33 cellular contexts compared by ENCODE assay signal in the genomic region with DNA sequence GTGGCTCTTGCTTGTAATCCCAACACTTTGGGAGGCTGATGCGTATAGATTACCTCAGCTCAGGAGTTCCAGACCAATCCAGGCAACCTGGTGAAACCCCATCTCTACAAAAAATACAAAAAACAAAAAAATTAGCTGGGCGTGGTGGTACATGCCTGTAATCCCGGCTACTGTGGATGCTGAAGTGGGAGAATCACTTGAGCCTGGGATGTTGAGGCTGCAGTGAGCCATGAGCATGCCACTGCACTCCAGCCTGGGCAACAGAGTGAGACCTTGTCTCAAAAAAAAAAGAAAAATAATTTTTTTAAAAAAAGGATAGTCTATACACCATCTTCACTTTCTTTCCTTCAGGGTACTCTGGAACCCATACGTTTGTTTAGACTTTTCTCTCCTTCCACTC.
"Had no signal": no experiment of that assay in that cellular context is flagged by ENCODE, and none has a peak within 500 bp of the region (broad histone marks: within the 10 kb centered on the region; RNA-seq: fewer than 3 reads in every experiment).

No MANE protein-coding gene starts in this region.

- H3K27ac Mint-ChIP-seq: activated B cell treated with CpG ODN at 0.5 μM for 24 hours; activated CD4-positive, alpha-beta memory T cell treated with anti-CD3 and anti-CD28 coated beads for 36 hours; activated CD4-positive, alpha-beta T cell treated with anti-CD3 and anti-CD28 coated beads, Interleukin-2, amount 10 ng/mL, durations not matched to agents 24 days and 14 days; activated CD8-positive, alpha-beta T cell treated with anti-CD3 and anti-CD28 coated beads for 36 hours; activated naive CD4-positive, alpha-beta T cell treated with anti-CD3 and anti-CD28 coated beads, Interleukin-2, amount 10 ng/mL, durations not matched to agents 7 days and 5 days; activated naive CD8-positive, alpha-beta T cell treated with anti-CD3 and anti-CD28 coated beads, Interleukin-2, amount 10 ng/mL, durations not matched to agents 7 days and 5 days; activated naive CD8-positive, alpha-beta T cell treated with anti-CD3 and anti-CD28 coated beads, Interleukin-2, amount 50 U/mL, for 24 hours; activated T-cell treated with anti-CD3 and anti-CD28 coated beads, Interleukin-2, amount 50 U/mL, for 72 hours; activated T-helper 1 cell treated with anti-CD3 and anti-CD28 coated beads, Interleukin-12 subunit alpha, Interleukin-12 subunit beta, Interleukin-2, Interleukin-4 antibody, amounts not matched to agents 30 ng/mL and 10 ng/mL and 1 ng/mL, durations not matched to agents 14 hours and 24 hours and 36 hours; T-helper 1 cell treated with Interleukin-12 subunit alpha and Interleukin-12 subunit beta and Interleukin-4 antibody, amounts not matched to agents 30 μg/mL and 1 μg/mL, for 36 hours; T-helper 2 cell treated with Interferon-gamma antibody and Interleukin-4, amounts not matched to agents 5 μg/mL and 100 μg/mL, for 36 hours had no signal

- H3K27ac ChIP-seq: ascending aorta, VCaP had no signal

- H3K4me3 ChIP-seq: ascending aorta had no signal

- DNase-seq: activated B cell treated with CpG ODN at 0.5 μM for 24 hours; activated CD4-positive, alpha-beta memory T cell treated with anti-CD3 and anti-CD28 coated beads for 36 hours; activated CD4-positive, alpha-beta T cell treated with anti-CD3 and anti-CD28 coated beads for 4 hours; activated CD4-positive, alpha-beta T cell treated with anti-CD3 and anti-CD28 coated beads, Interleukin-2, amount 10 ng/mL, durations not matched to agents 24 days and 14 days; activated CD4-positive, alpha-beta T cell treated with anti-CD3 and anti-CD28 coated beads, Interleukin-2, amount 50 U/mL, for 1 hour; activated CD4-positive, alpha-beta T cell treated with anti-CD3 and anti-CD28 coated beads, Interleukin-2, amount 50 U/mL, for 4 hours; activated CD4-positive, CD25-positive, alpha-beta regulatory T cell treated with anti-CD3 and anti-CD28 coated beads, Interleukin-2, amount 50 U/mL, for 72 hours; activated CD8-positive, alpha-beta memory T cell treated with anti-CD3 and anti-CD28 coated beads, Interleukin-2, amount 50 U/mL, for 4 hours; activated CD8-positive, alpha-beta T cell treated with anti-CD3 and anti-CD28 coated beads for 36 hours; activated effector memory CD4-positive, alpha-beta T cell treated with anti-CD3 and anti-CD28 coated beads, Interleukin-2, amount 50 U/mL, for 16 hours; activated naive CD4-positive, alpha-beta T cell treated with anti-CD3 and anti-CD28 coated beads, Interleukin-2, amount 10 ng/mL, durations not matched to agents 7 days and 5 days; activated naive CD4-positive, alpha-beta T cell treated with Interleukin-2 at 50 U/mL for 16 hours; activated naive CD8-positive, alpha-beta T cell treated with anti-CD3 and anti-CD28 coated beads, Interleukin-2, amount 10 ng/mL, durations not matched to agents 7 days and 5 days; activated naive CD8-positive, alpha-beta T cell treated with anti-CD3 and anti-CD28 coated beads, Interleukin-2, amount 50 U/mL, for 24 hours; activated T-cell treated with anti-CD3 and anti-CD28 coated beads for 4 hours; activated T-cell treated with anti-CD3 and anti-CD28 coated beads, Interleukin-2, amount 50 U/mL, for 1 hour; activated T-cell treated with anti-CD3 and anti-CD28 coated beads, Interleukin-2, amount 50 U/mL, for 4 hours; activated T-cell treated with anti-CD3 and anti-CD28 coated beads, Interleukin-2, amount 50 U/mL, for 72 hours; amygdala; anterior cingulate cortex; central memory CD4-positive, alpha-beta T cell; cerebellar nuclear complex; T-helper 1 cell; T-helper 2 cell; T-helper 9 cell had no signal

- FAIRE-seq: TTC549 had no signal

- H3K9me3 ChIP-seq: ascending aorta had no signal

- ATAC-seq: activated CD8-positive, alpha-beta T cell treated with anti-CD3 and anti-CD28 coated beads for 36 hours; activated naive CD8-positive, alpha-beta T cell treated with anti-CD3 and anti-CD28 coated beads, Interleukin-2, amount 50 U/mL, for 24 hours; activated T-cell treated with anti-CD3 and anti-CD28 coated beads, Interleukin-2, amount 50 U/mL, for 4 hours; activated T-cell treated with anti-CD3 and anti-CD28 coated beads, Interleukin-2, amount 50 U/mL, for 72 hours; activated T-helper 17 cell treated with anti-CD3 and anti-CD28 coated beads, Interleukin-2, amount 50 U/mL, for 72 hours had no signal

- H3K27me3 Mint-ChIP-seq: activated B cell treated with CpG ODN at 0.5 μM for 24 hours; activated CD4-positive, alpha-beta memory T cell treated with anti-CD3 and anti-CD28 coated beads for 36 hours; activated CD4-positive, alpha-beta T cell treated with anti-CD3 and anti-CD28 coated beads, Interleukin-2, amount 10 ng/mL, durations not matched to agents 24 days and 14 days; activated CD8-positive, alpha-beta T cell treated with anti-CD3 and anti-CD28 coated beads for 36 hours; activated naive CD4-positive, alpha-beta T cell treated with anti-CD3 and anti-CD28 coated beads, Interleukin-2, amount 10 ng/mL, durations not matched to agents 7 days and 5 days; activated naive CD8-positive, alpha-beta T cell; activated naive CD8-positive, alpha-beta T cell treated with anti-CD3 and anti-CD28 coated beads, Interleukin-2, amount 10 ng/mL, durations not matched to agents 7 days and 5 days; activated naive CD8-positive, alpha-beta T cell treated with anti-CD3 and anti-CD28 coated beads, Interleukin-2, amount 50 U/mL, for 24 hours; activated T-helper 17 cell treated with anti-CD3 and anti-CD28 coated beads, Interleukin-2, amount 50 U/mL, for 72 hours had no signal

- H3K9me3 Mint-ChIP-seq: activated B cell treated with CpG ODN at 0.5 μM for 24 hours; activated CD4-positive, alpha-beta memory T cell treated with anti-CD3 and anti-CD28 coated beads for 36 hours; activated CD4-positive, alpha-beta T cell treated with anti-CD3 and anti-CD28 coated beads, Interleukin-2, amount 10 ng/mL, durations not matched to agents 24 days and 14 days; activated CD8-positive, alpha-beta T cell treated with anti-CD3 and anti-CD28 coated beads for 36 hours; activated naive CD4-positive, alpha-beta T cell treated with anti-CD3 and anti-CD28 coated beads, Interleukin-2, amount 10 ng/mL, durations not matched to agents 7 days and 5 days; activated naive CD8-positive, alpha-beta T cell treated with anti-CD3 and anti-CD28 coated beads, Interleukin-2, amount 10 ng/mL, durations not matched to agents 7 days and 5 days; activated naive CD8-positive, alpha-beta T cell treated with anti-CD3 and anti-CD28 coated beads, Interleukin-2, amount 50 U/mL, for 24 hours; activated T-cell treated with anti-CD3 and anti-CD28 coated beads, Interleukin-2, amount 50 U/mL, for 4 hours; activated T-cell treated with anti-CD3 and anti-CD28 coated beads, Interleukin-2, amount 50 U/mL, for 72 hours; activated T-helper 1 cell treated with anti-CD3 and anti-CD28 coated beads, Interleukin-12 subunit alpha, Interleukin-12 subunit beta, Interleukin-2, Interleukin-4 antibody, amounts not matched to agents 30 ng/mL and 10 ng/mL and 1 ng/mL, durations not matched to agents 14 hours and 24 hours and 36 hours; activated T-helper 17 cell treated with anti-CD3 and anti-CD28 coated beads, Interleukin-2, amount 50 U/mL, for 72 hours; T-helper 1 cell treated with Interleukin-12 subunit alpha and Interleukin-12 subunit beta and Interleukin-4 antibody, amounts not matched to agents 30 μg/mL and 1 μg/mL, for 36 hours; T-helper 2 cell treated with Interferon-gamma antibody and Interleukin-4, amounts not matched to agents 5 μg/mL and 100 μg/mL, for 36 hours had no signal

- H3K4me3 Mint-ChIP-seq: activated B cell treated with CpG ODN at 0.5 μM for 24 hours; activated CD4-positive, alpha-beta memory T cell treated with anti-CD3 and anti-CD28 coated beads for 36 hours; activated CD4-positive, alpha-beta T cell treated with anti-CD3 and anti-CD28 coated beads, Interleukin-2, amount 10 ng/mL, durations not matched to agents 24 days and 14 days; activated CD8-positive, alpha-beta T cell treated with anti-CD3 and anti-CD28 coated beads for 36 hours; activated naive CD4-positive, alpha-beta T cell treated with anti-CD3 and anti-CD28 coated beads, Interleukin-2, amount 10 ng/mL, durations not matched to agents 7 days and 5 days; activated naive CD8-positive, alpha-beta T cell treated with anti-CD3 and anti-CD28 coated beads, Interleukin-2, amount 50 U/mL, for 24 hours; activated T-cell treated with anti-CD3 and anti-CD28 coated beads, Interleukin-2, amount 50 U/mL, for 4 hours; activated T-cell treated with anti-CD3 and anti-CD28 coated beads, Interleukin-2, amount 50 U/mL, for 72 hours; activated T-helper 1 cell treated with anti-CD3 and anti-CD28 coated beads, Interleukin-12 subunit alpha, Interleukin-12 subunit beta, Interleukin-2, Interleukin-4 antibody, amounts not matched to agents 30 ng/mL and 10 ng/mL and 1 ng/mL, durations not matched to agents 14 hours and 24 hours and 36 hours; activated T-helper 17 cell treated with anti-CD3 and anti-CD28 coated beads, Interleukin-2, amount 50 U/mL, for 72 hours; T-helper 1 cell treated with Interleukin-12 subunit alpha and Interleukin-12 subunit beta and Interleukin-4 antibody, amounts not matched to agents 30 μg/mL and 1 μg/mL, for 36 hours; T-helper 2 cell treated with Interferon-gamma antibody and Interleukin-4, amounts not matched to agents 5 μg/mL and 100 μg/mL, for 36 hours had no signal

- H3K27me3 ChIP-seq: ascending aorta had no signal
